8 cellular contexts compared by ENCODE assay signal in genomic region chr3:172096881-172097420, GRCh38. TPM values are rescaled to one million over a fixed set of nuclear protein-coding genes. Genes with fewer than 3 reads are reported as not detected.
A peak's percentile ranks its signal among the peaks of the same experiment; 100 is the strongest.
DNase-seq lines count a peak whose midpoint lies in the region; ATAC-seq, FAIRE-seq and TF ChIP-seq lines count a peak whose summit lies in the region.

No MANE protein-coding gene starts in this region.

- no peak for TF ChIP-seq CTCF in fibroblast of the aortic adventitia (IDR thresholded peaks at IDR 0.05; ENCODE audit: insufficient read depth, low read length)

- H3K18ac ChIP-seq in trophoblast cell (ENCODE audit: low read length) = no peak overlapping the region

- no peak overlapping the region for H2BK120ac ChIP-seq in trophoblast cell (ENCODE audit: insufficient read depth, low read length, poor library complexity)

- H3K27ac ChIP-seq in trophoblast cell (ENCODE audit: low read depth, low read length) = no peak overlapping the region

- no peak overlapping the region for H2AK5ac ChIP-seq in trophoblast cell (ENCODE audit: low read length)

- no peak overlapping the region for H3K4ac ChIP-seq in trophoblast cell (ENCODE audit: low read depth, low read length)

- FAIRE-seq in H54 (lab: Jason Lieb, UNC) = peak; percentile 90

- H3K14ac ChIP-seq in trophoblast cell (ENCODE audit: low read length) = no peak overlapping the region

- DNase-seq in H54 (ENCODE audit: insufficient read length, low spot score) (no peak), RPMI8226 (peak; percentile 63), fibroblast of the aortic adventitia (ENCODE audit: low read depth) (peak; percentile 94), trophoblast cell (peak; percentile 62 to 94), iPS-NIHi11 (ENCODE audit: low spot score) (no peak), GOT3 (lab: John Stamatoyannopoulos, UW) (no peak)

- peaks cover 2% of the 10 kb centered on the region for H3K79me1 ChIP-seq in trophoblast cell (ENCODE audit: low read length)

- no peak overlapping the region for H3K23ac ChIP-seq in trophoblast cell (ENCODE audit: low read length)

- no peak overlapping the region for H4K8ac ChIP-seq in trophoblast cell (ENCODE audit: low read depth, low read length)

- no CpG with 5 or more reads among the region's 3 CpGs for WGBS in trophoblast cell (ENCODE audit: extremely low coverage, insufficient coverage, insufficient read length)

- H3K9me3 ChIP-seq in trophoblast cell (ENCODE audit: insufficient read depth, low read depth, low read length) = no peaks in the 10 kb centered on the region

- no peak for TF ChIP-seq POLR2A in H54 (IDR thresholded peaks at IDR 0.05; ENCODE audit: low read depth, low read length)

- no peak overlapping the region for H2AFZ ChIP-seq in trophoblast cell (ENCODE audit: insufficient read depth, low read length, poor library complexity)

- ATAC-seq in HG02938 (IDR thresholded peaks at IDR 0.05; ENCODE audit: unreplicated experiment) = no peak
- no peak for ATAC-seq in HG02610 (IDR thresholded peaks at IDR 0.05; ENCODE audit: unreplicated experiment)

- no peak overlapping the region for H2BK12ac ChIP-seq in trophoblast cell (ENCODE audit: low read length)

- no peak overlapping the region for H4K12ac ChIP-seq in trophoblast cell (ENCODE audit: low read depth, low read length)

- no peak overlapping the region for H4K91ac ChIP-seq in trophoblast cell (ENCODE audit: low read depth, low read length)

- no peak overlapping the region for H3K4me2 ChIP-seq in trophoblast cell (ENCODE audit: low read length)

- H3K9ac ChIP-seq in trophoblast cell (ENCODE audit: low read length) = no peak overlapping the region

- no peak overlapping the region for H2BK5ac ChIP-seq in trophoblast cell (ENCODE audit: low read depth, low read length, poor library complexity)

- no peaks in the 10 kb centered on the region for H3K27me3 ChIP-seq in trophoblast cell (ENCODE audit: insufficient read depth, low read length)

- H3K79me2 ChIP-seq in trophoblast cell (ENCODE audit: control insufficient read depth, insufficient read depth, low read length, poor library complexity) = peaks cover 4% of the 10 kb centered on the region

- H3K4me1 ChIP-seq in trophoblast cell (ENCODE audit: control insufficient read depth in 1 of 2, insufficient read depth in 2 of 2, low read length in 2 of 2) = peaks cover 3 to 6% of the 10 kb centered on the region in 2 experiments

- H3K4me3 ChIP-seq in fibroblast of the aortic adventitia (ENCODE audit: low read depth, low read length) (no peak overlapping the region), trophoblast cell (ENCODE audit: low read depth, low read length) (no peak overlapping the region)

- peaks cover 0 to 3% of the 10 kb centered on the region in 2 experiments for H3K36me3 ChIP-seq in trophoblast cell (ENCODE audit: control insufficient read depth in 1 of 2, insufficient read depth in 2 of 2, low read length in 2 of 2)

RNA-seq across cellular contexts. Expression of gene FNDC3B, which starts 57.6 kb away (rescaled TPM):
- 53.0 and 139 TPM in 2 replicates for total RNA-seq in fibroblast of the aortic adventitia (ENCODE audit: low replicate concordance)
- polyA plus RNA-seq in trophoblast cell (2013) = 70.8 and 74.9 TPM in 2 replicates

Comparison
In these comparisons a context has a peak if more than half of its experiments do, and no peak if none do; other contexts are left out.
1. DNase-seq: peak in RPMI8226 (single experiment), fibroblast of the aortic adventitia (single experiment) and trophoblast cell (2 of 2); none in H54 (single experiment), iPS-NIHi11 (single experiment) and GOT3 (single experiment).